Comparison of ENCODE assay signal across 8 cellular contexts in the genomic region with DNA sequence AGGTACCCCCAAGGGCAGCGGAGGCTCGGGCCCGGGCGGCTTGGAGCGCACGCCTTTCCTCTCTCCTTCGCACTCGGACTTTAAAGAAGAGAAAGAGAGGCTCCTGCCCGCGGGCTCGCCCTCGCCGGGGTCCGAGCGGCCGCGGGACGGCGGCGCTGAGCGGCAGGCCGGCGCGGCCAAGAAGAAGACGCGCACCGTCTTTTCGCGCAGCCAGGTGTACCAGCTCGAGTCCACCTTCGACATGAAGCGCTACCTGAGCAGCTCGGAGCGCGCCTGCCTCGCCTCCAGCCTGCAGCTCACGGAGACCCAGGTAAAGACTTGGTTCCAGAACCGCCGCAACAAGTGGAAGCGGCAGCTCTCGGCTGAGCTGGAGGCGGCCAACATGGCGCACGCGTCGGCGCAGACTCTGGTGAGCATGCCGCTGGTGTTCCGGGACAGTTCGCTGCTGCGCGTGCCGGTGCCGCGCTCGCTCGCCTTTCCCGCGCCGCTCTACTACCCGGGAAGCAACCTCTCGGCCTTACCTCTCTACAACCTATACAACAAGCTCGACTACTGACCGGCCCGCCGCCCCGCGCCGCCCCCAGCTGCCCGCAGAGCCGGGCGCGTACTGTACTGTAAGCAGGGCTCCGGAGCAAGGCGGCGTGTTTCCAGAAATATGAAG. TPM values are rescaled to one million over a fixed set of nuclear protein-coding genes. Genes with fewer than 3 reads are reported as not detected.
DNase-seq lines count a peak whose midpoint lies in the region; ATAC-seq and TF ChIP-seq lines count a peak whose summit lies in the region.

No MANE protein-coding gene starts in this region.

- H3K27me3 ChIP-seq in AG04450 (ENCODE audit: control insufficient read depth, insufficient read depth, low read length) (peaks cover 78% of the 10 kb centered on the region), muscle layer of colon (ENCODE audit: control insufficient read depth in 1 of 2, insufficient read depth in 2 of 2, low read length in 2 of 2) (peaks cover 79 to 87% of the 10 kb centered on the region in 2 donors)

- H3K27me3 Mint-ChIP-seq in chondrocyte (ENCODE audit: low read depth), result peaks cover 59% of the 10 kb centered on the region

- H3K36me3 ChIP-seq in muscle layer of colon (ENCODE audit: insufficient read depth, low read length), result no peaks in the 10 kb centered on the region

- POLR2A ChIA-PET in AG04450 (lab: Yijun Ruan, JAX), result no interaction called here

- no peak overlapping the region for H3K27ac Mint-ChIP-seq in chondrocyte (ENCODE audit: unreplicated experiment)

- H3K4me1 ChIP-seq in muscle layer of colon (ENCODE audit: insufficient read depth, low read length), result peaks cover 14% of the 10 kb centered on the region

- H3K4me3 Mint-ChIP-seq in chondrocyte (ENCODE audit: unreplicated experiment), result peak overlapping the region; percentile 75

- TF ChIP-seq CTCF in AG04450 (IDR thresholded peaks at IDR 0.05; ENCODE audit: low read depth, low read length), result no peak
- TF ChIP-seq CTCF in HFF-Myc (IDR thresholded peaks at IDR 0.05; ENCODE audit: low read depth, low read length, missing control alignments), result no peak
- no peak for TF ChIP-seq CTCF in chondrocyte (IDR thresholded peaks at IDR 0.05)

- peaks cover 18% of the 10 kb centered on the region for H3K4me1 Mint-ChIP-seq in chondrocyte (ENCODE audit: low read depth)

- H3K27ac ChIP-seq in AG04450 (ENCODE audit: low read depth, low read length), result no peak overlapping the region
- H3K27ac ChIP-seq in muscle layer of colon (ENCODE audit: low read depth, low read length), result no peak overlapping the region

- ATAC-seq in HG03045 (IDR thresholded peaks at IDR 0.05; ENCODE audit: unreplicated experiment) (no peak), GM21367 (IDR thresholded peaks at IDR 0.05; ENCODE audit: unreplicated experiment) (no peak)

- H3K9ac ChIP-seq in muscle layer of colon (ENCODE audit: low read length), result no peak overlapping the region

- peaks cover 6% of the 10 kb centered on the region; the same call in 1 of the 2 replicates for H3K9me3 ChIP-seq in AG04450 (ENCODE audit: control insufficient read depth, insufficient read depth, low read length)
- no peaks in the 10 kb centered on the region for H3K9me3 ChIP-seq in muscle layer of colon (ENCODE audit: low read length)

- H3K4me3 ChIP-seq in AG04450 (ENCODE audit: low read depth, low read length) (peak overlapping the region; percentile 50), HFF-Myc (replicated peaks; ENCODE audit: low read depth, low read length) (peak overlapping the region; percentile 38), muscle layer of colon (ENCODE audit: low read depth in 1 of 2, low read length in 2 of 2) (peak overlapping the region; percentile 18 to 38)

- CTCF ChIA-PET in AG04450 (lab: Charles Lee), result interaction anchor here (1.1 to 2.0 kb wide), 2 partner anchors 17 to 169 kb away, joined by 3 to 6 read pairs; no protein-coding TSS in a partner anchor

- H3K36me3 Mint-ChIP-seq in chondrocyte (ENCODE audit: low read depth), result peaks cover 3% of the 10 kb centered on the region

- H3K9me3 Mint-ChIP-seq in chondrocyte (ENCODE audit: low read depth), result no peaks in the 10 kb centered on the region

- no peak for DNase-seq in AG04450 (ENCODE audit: low read depth, low spot score)
- DNase-seq in HFF-Myc (ENCODE audit: extremely low read depth, low read depth), result no peak
- peak; percentile 88 for DNase-seq in chondrocyte (ENCODE audit: low spot score)
- DNase-seq in SIG-M5 treated with dmso at 0.1 percent for 504 hours (lab: John Stamatoyannopoulos, UW; ENCODE audit: unreplicated experiment), result no peak
- no peak for DNase-seq in germinal center (ENCODE audit: low spot score)

RNA-seq across cellular contexts. Expression of a gene that starts 1.8 kb away (rescaled TPM):
- not detected in 2 replicates for polyA plus RNA-seq in AG04450 (2011; rRNA removed)
- polyA minus RNA-seq in AG04450 (2011; rRNA and poly(A)+ RNA removed), result not detected in 2 replicates
- total RNA-seq in chondrocyte, result not detected in 3 replicates

RNA-seq across cellular contexts. Expression of a gene that starts 4.5 kb away (rescaled TPM):
- 131 and 135 TPM in 2 replicates for polyA plus RNA-seq in AG04450 (2011; rRNA removed)
- 158 and 206 TPM in 2 replicates for polyA minus RNA-seq in AG04450 (2011; rRNA and poly(A)+ RNA removed)
- 69.8 to 74.1 TPM (median 71.9 TPM) in 3 replicates for total RNA-seq in chondrocyte

RNA-seq across cellular contexts. Expression of a gene that starts 13.9 kb away (rescaled TPM):
- not detected in 2 replicates for polyA plus RNA-seq in AG04450 (2011; rRNA removed)
- polyA minus RNA-seq in AG04450 (2011; rRNA and poly(A)+ RNA removed), result not detected in 2 replicates
- not detected in 3 replicates for total RNA-seq in chondrocyte
